In the genomic region with DNA sequence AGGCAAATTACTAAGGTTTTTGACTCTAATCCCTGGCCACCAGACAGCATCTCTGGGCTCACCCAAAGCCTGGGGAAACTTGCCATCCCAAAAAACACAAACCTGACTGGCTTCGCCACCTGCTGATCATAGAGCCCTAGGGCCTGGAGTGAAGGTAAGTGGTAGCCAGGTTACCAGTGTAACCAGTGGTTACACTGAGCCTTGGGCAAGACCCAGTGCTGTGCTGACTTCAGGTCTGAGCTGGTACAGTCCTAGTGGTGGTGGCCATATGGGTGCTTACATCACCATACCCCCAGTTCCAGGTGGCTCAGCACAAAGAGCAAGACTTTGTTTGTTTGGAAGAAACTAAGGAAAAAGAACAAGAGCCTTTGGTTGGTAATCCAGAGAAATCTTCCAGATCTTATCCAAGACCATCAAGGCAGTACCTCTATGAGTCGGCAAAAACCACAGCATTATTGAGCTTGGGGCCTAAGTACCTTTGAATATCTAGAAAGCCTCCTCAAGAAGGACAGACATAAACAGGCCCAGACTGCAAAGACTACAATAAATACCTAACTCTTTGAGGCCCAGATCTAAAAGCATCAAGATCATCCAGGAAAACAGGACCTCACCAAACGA, we compare ENCODE assay signal across 21 cellular contexts. TPM values are rescaled to one million over a fixed set of nuclear protein-coding genes. Genes with fewer than 3 reads are reported as not detected.
DNase-seq lines count a peak whose midpoint lies in the region; ATAC-seq, FAIRE-seq and TF ChIP-seq lines count a peak whose summit lies in the region.
"Had no signal": no experiment of that assay in that cellular context is flagged by ENCODE, and none has a peak within 500 bp of the region (broad histone marks: within the 10 kb centered on the region; RNA-seq: fewer than 3 reads in every experiment).

No MANE protein-coding gene starts in this region.

- H3K9me3 Mint-ChIP-seq in activated T-cell treated with anti-CD3 and anti-CD28 coated beads, Interleukin-2, amount 50 U/mL, for 72 hours, result no peaks in the 10 kb centered on the region

- no peak overlapping the region for H3K4me3 ChIP-seq in HUES6 (ENCODE audit: low read depth, low read length)
- no peak overlapping the region for H3K4me3 ChIP-seq in K562
- no peak overlapping the region for H3K4me3 ChIP-seq in gastrocnemius medialis
- H3K4me3 ChIP-seq: A549 had no signal

- peak overlapping the region; percentile 13; the same call in 1 of the 2 replicates for H3K27ac ChIP-seq in HUES6 (ENCODE audit: low read depth, low read length)
- H3K27ac ChIP-seq in K562 (ENCODE audit: extremely low read depth, low read depth, low read length), result no peak overlapping the region
- peak overlapping the region; percentile 21 to 98 (median 53) for H3K27ac ChIP-seq in gastrocnemius medialis
- H3K27ac ChIP-seq: C4-2B had no signal

- no peaks in the 10 kb centered on the region for H4K20me1 ChIP-seq in K562 (replicated peaks; ENCODE audit: control insufficient read depth, insufficient read depth, low read length)

- no peak for TF ChIP-seq EP300 in K562 (IDR thresholded peaks at IDR 0.05; ENCODE audit: low read length)

- ATAC-seq in activated T-cell treated with anti-CD3 and anti-CD28 coated beads, Interleukin-2, amount 50 U/mL, for 72 hours (replicated peaks in 1 of 2), result no peak
- ATAC-seq in K562 (no peak), gastrocnemius medialis (peak in 1 of 2 donors; percentile 7), GM18511 (IDR thresholded peaks at IDR 0.05; ENCODE audit: unreplicated experiment) (no peak)
- ATAC-seq: A549, PC-3 had no signal

- no TSS peak for BruUV-seq in K562 (replicated peaks; lab: Mats Ljungman, UMichigan)

- H2AFZ ChIP-seq in K562 (ENCODE audit: low read depth, low read length), result no peak overlapping the region

- CTCF ChIA-PET in K562 (lab: Yijun Ruan, JAX; ENCODE audit: low intra/inter-chr PET ratio), result no interaction called here

- no peaks in the 10 kb centered on the region for H3K9me1 ChIP-seq in K562 (ENCODE audit: control insufficient read depth, insufficient read depth, low read length)

- no peaks in the 10 kb centered on the region for H3K27me3 Mint-ChIP-seq in activated T-cell treated with anti-CD3 and anti-CD28 coated beads, Interleukin-2, amount 50 U/mL, for 72 hours (ENCODE audit: low read depth)
- H3K27me3 Mint-ChIP-seq: IgD-negative memory B cell had no signal

- peak overlapping the region; percentile 93 for H3K27ac Mint-ChIP-seq in activated T-cell treated with anti-CD3 and anti-CD28 coated beads, Interleukin-2, amount 50 U/mL, for 72 hours

- H3K9ac ChIP-seq in HUES6 (ENCODE audit: low read length) (no peak overlapping the region), K562 (ENCODE audit: insufficient read depth in 1 of 2, low read depth in 2 of 2, low read length in 2 of 2) (no peak overlapping the region)

- H3K79me2 ChIP-seq in K562 (ENCODE audit: control insufficient read depth, insufficient read depth, low read length), result peaks cover 27% of the 10 kb centered on the region; the same call in 2 of the 3 replicates

- no peak for TF ChIP-seq POLR2A in K562 (conservative IDR thresholded peaks at IDR 0.05)
- TF ChIP-seq POLR2A in gastrocnemius medialis (IDR thresholded peaks at IDR 0.05), result no peak

- no peak for DNase-seq in activated T-cell treated with anti-CD3 and anti-CD28 coated beads, Interleukin-2, amount 50 U/mL, for 72 hours
- no peak for DNase-seq in activated T-cell treated with anti-CD3 and anti-CD28 coated beads, Interleukin-2, amount 50 U/mL, for 1 hour
- DNase-seq in K562 (ENCODE audit: extremely low read depth in 1 of 4, low spot score in 3 of 4) (no peak), gastrocnemius medialis (no peak), mesenteric fat pad (ENCODE audit: low spot score) (no peak)
- no peak for DNase-seq in activated effector memory CD4-positive, alpha-beta T cell treated with Interleukin-2 at 50 U/mL for 16 hours
- DNase-seq: Caco-2; DMS79 treated with DMSO at 0.1 percent for 48 hours; GDM1; MV-4-11; NCI-H1417 treated with DMSO at 0.1 percent for 48 hours; NCI-H2029 treated with DMSO at 0.1 percent for 48 hours; NCI-H524; NK-92 treated with Interleukin-12 subunit alpha and Interleukin-12 subunit beta, amount 100 ng/mL, for 24 hours; PC-3 had no signal

- no peak for FAIRE-seq in K562 (lab: Jason Lieb, UNC)
- FAIRE-seq: A549, H54 had no signal

- H3K4me1 Mint-ChIP-seq in activated T-cell treated with anti-CD3 and anti-CD28 coated beads, Interleukin-2, amount 50 U/mL, for 72 hours (ENCODE audit: low read depth), result peaks cover 24% of the 10 kb centered on the region

- POLR2A ChIA-PET in K562 (lab: Yijun Ruan, JAX), result no interaction called here

- no peak overlapping the region for H3K4me3 Mint-ChIP-seq in activated T-cell treated with anti-CD3 and anti-CD28 coated beads, Interleukin-2, amount 50 U/mL, for 72 hours

- TF ChIP-seq CTCF in K562 (IDR thresholded peaks at IDR 0.05 in 2 of 3, conservative IDR thresholded peaks at IDR 0.05 in 1 of 3; ENCODE audit: insufficient read depth in 2 of 3, low read depth in 1 of 3, low read length in 3 of 3) (no peak), gastrocnemius medialis (IDR thresholded peaks at IDR 0.05 in 4 of 5, conservative IDR thresholded peaks at IDR 0.05 in 1 of 5) (no peak)

- H3K9me3 ChIP-seq in HUES6 (ENCODE audit: control insufficient read depth, insufficient read depth, low read depth, low read length) (peaks cover 2% of the 10 kb centered on the region; the same call in 1 of the 2 replicates), K562 (replicated peaks; ENCODE audit: control insufficient read depth, insufficient read depth, low read depth, low read length) (no peaks in the 10 kb centered on the region), gastrocnemius medialis (no peaks in the 10 kb centered on the region)
- H3K9me3 ChIP-seq: A549, Caco-2 had no signal

- H3K36me3 ChIP-seq in HUES6 (ENCODE audit: control insufficient read depth, insufficient read depth, low read length) (peaks cover 56% of the 10 kb centered on the region), K562 (ENCODE audit: control insufficient read depth, insufficient read depth, low read length) (peaks cover 23% of the 10 kb centered on the region; the same call in 2 of the 3 replicates), gastrocnemius medialis (no peaks in the 10 kb centered on the region)

- 64% methylated on average over 3 of the region's 3 CpGs for WGBS in K562 (ENCODE audit: insufficient coverage, low coverage, missing lambda C conversion rate)

- in situ Hi-C loops in K562 (cut with MboI) (no loop called here), gastrocnemius medialis (cut with MboI; ENCODE audit: low sequenced_read_pairs in 4 of 4) (no loop called here)

- H3K4me1 ChIP-seq in HUES6 (ENCODE audit: control insufficient read depth, insufficient read depth, low read length), result peaks cover 5% of the 10 kb centered on the region; the same call in 1 of the 2 replicates
- H3K4me1 ChIP-seq in K562 (replicated peaks in 1 of 2; ENCODE audit: control insufficient read depth in 2 of 2, insufficient read depth in 2 of 2, low read length in 2 of 2), result no peaks in the 10 kb centered on the region; a peak in 1 of 5 replicates
- H3K4me1 ChIP-seq in gastrocnemius medialis, result peaks cover 18 to 24% of the 10 kb centered on the region in 2 donors
- H3K4me1 ChIP-seq: Caco-2 had no signal

- TF ChIP-seq RAD21 in K562 (CRISPR knock-in tag; conservative IDR thresholded peaks at IDR 0.05 in 1 of 2, IDR thresholded peaks at IDR 0.05 in 1 of 2), result no peak

- H3K4me2 ChIP-seq in K562 (ENCODE audit: insufficient read depth, low read length), result no peak overlapping the region
- H3K4me2 ChIP-seq: A549 had no signal

- peaks cover 1 to 18% of the 10 kb centered on the region in 2 donors for H3K36me3 Mint-ChIP-seq in activated T-cell treated with anti-CD3 and anti-CD28 coated beads, Interleukin-2, amount 50 U/mL, for 72 hours (ENCODE audit: insufficient read depth in 2 of 2)

- intact Hi-C loops in K562 (cut with micrococcal nuclease) (no loop called here), gastrocnemius medialis (cut with DNase I; ENCODE audit: low total_unique reads) (no loop called here)

- H3K27me3 ChIP-seq in HUES6 (ENCODE audit: control insufficient read depth, insufficient read depth, low read length) (no peaks in the 10 kb centered on the region), K562 (ENCODE audit: control insufficient read depth in 2 of 2, insufficient read depth in 2 of 2, low read length in 2 of 2) (no peaks in the 10 kb centered on the region), gastrocnemius medialis (no peaks in the 10 kb centered on the region)

TF ChIP-seq in K562, 482 proteins besides CTCF, POLR2A, EP300 and RAD21 (continues in another document):
- TF ChIP-seq DACH1 (IDR thresholded peaks at IDR 0.05; ENCODE audit: partially characterized antibody) (no peak), ZNF584 (CRISPR knock-in tag; IDR thresholded peaks at IDR 0.05; ENCODE audit: low read depth) (no peak), ZNF707 (CRISPR knock-in tag; conservative IDR thresholded peaks at IDR 0.05) (no peak)

RNA-seq across cellular contexts. Expression of gene MED14, which starts 13.7 kb away (rescaled TPM):
- 10 to 100 TPM; 47.1 to 54.9 TPM for total RNA-seq in activated T-cell treated with anti-CD3 and anti-CD28 coated beads, Interleukin-2, amount 50 U/mL, for 72 hours
- 88.7 and 229 TPM in 2 replicates for total RNA-seq in K562 (2011; cell fraction: chromatin; rRNA removed; ENCODE audit: low replicate concordance)
- total RNA-seq in K562 (2011; cell fraction: nucleolus; rRNA removed), result 26.5 and 33.0 TPM in 2 replicates
- 83.7 and 89.4 TPM in 2 replicates for total RNA-seq in K562 (2011; cell fraction: nucleoplasm; rRNA removed)
- 11.5 and 19.1 TPM in 2 replicates for total RNA-seq in K562 (2014; rRNA removed)
- total RNA-seq in K562 (2014; rRNA removed; fragmentation: Illumina TruSeq; extraction: Trizol), result 15.1 and 18.4 TPM in 2 replicates
- 18.4 and 18.7 TPM in 2 replicates for total RNA-seq in K562 (2015; rRNA removed; fragmentation: Illumina TruSeq; extraction: Trizol)
- 30.5 and 35.3 TPM in 2 replicates for total RNA-seq in K562 (2021)
- polyA plus RNA-seq in K562 (2011; rRNA removed), result 29.2 and 32.4 TPM in 2 replicates
- polyA plus RNA-seq in K562 (2011; cell fraction: cytosol; rRNA removed), result 19.5 and 22.7 TPM in 2 replicates
- polyA plus RNA-seq in K562 (2011; cell fraction: nucleus; rRNA removed), result 72.6 and 74.7 TPM in 2 replicates
- 18.0 and 18.2 TPM in 2 replicates for polyA plus RNA-seq in K562 (2012)
- 24.9 and 34.0 TPM in 2 replicates for polyA plus RNA-seq in K562 (2014; fragmentation: Illumina TruSeq; extraction: Trizol)
- 10 to 100 TPM in 1 of 2 experiments, 1 to 10 TPM in 1; 9.2 to 13.0 TPM for polyA plus RNA-seq in K562 (2014; fragmentation: Nextera tagmentation; extraction: Ambion mirVana)
- 22.5 and 29.9 TPM in 2 replicates for polyA plus RNA-seq in K562 (2014; rRNA removed)
- 33.9 and 45.0 TPM in 2 replicates for polyA minus RNA-seq in K562 (2011; rRNA and poly(A)+ RNA removed)
- 14.0 and 28.5 TPM in 2 replicates for polyA minus RNA-seq in K562 (2011; cell fraction: cytosol; rRNA and poly(A)+ RNA removed)
- polyA minus RNA-seq in K562 (2011; cell fraction: nucleus; rRNA and poly(A)+ RNA removed), result 39.9 and 54.0 TPM in 2 replicates
- total RNA-seq in gastrocnemius medialis, result 10 to 100 TPM; 19.8 to 27.0 (median 24.0) TPM
- 29.4 TPM for total RNA-seq in mesenteric fat pad
